In the genomic region with DNA sequence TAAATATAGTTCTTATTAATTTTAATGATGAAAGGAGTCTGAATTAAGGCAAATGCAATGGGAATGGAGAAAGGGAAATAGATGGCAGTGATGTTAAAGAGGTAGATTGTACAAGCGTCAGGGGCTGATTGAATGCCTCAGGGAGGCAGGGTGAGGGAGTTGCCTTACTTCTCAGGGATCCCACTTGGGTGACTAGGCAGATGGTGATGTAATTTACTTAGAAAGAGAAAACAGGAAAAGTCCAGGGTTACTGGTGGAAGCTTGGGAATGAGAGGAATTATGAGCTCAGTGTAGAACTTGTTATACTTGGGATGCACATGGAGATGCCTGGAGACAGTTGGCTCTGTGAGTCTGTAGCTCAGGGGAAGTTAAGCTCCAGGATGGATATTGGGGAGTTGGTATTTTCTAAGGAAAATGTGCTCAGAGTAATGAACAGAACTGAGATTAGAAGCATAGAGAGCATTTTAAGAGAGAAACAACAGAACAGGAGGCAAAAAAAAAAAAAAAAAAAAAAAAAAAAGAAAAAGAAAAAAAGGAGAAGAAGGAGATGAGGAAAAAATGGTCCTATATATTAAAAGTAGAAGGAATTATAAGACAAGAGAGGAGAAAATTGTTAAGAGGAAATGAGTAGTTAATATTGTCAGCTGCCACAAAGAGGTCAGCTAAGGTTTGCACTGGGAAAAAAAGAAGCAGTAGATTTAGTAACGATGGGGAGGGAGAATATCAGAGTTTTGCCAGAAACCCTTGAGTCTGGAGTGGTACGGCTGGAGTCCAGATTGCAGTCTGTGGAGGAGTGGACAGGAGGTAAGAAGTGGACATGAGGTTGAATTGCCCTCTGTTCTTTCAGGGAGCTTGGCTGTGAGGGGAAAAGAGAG, we compare ENCODE assay signal across 12 cellular contexts.
DNase-seq lines count a peak whose midpoint lies in the region; ATAC-seq, FAIRE-seq and TF ChIP-seq lines count a peak whose summit lies in the region.
"Had no signal": no experiment of that assay in that cellular context is flagged by ENCODE, and none has a peak within 500 bp of the region (broad histone marks: within the 10 kb centered on the region; RNA-seq: fewer than 3 reads in every experiment).

No MANE protein-coding gene starts in this region.

- H3K36me3 ChIP-seq in H1 (ENCODE audit: control insufficient read depth in 2 of 4, insufficient read depth in 4 of 4, low read length in 3 of 4): no peaks in the 10 kb centered on the region
- H3K36me3 ChIP-seq in neural progenitor cell: no peaks in the 10 kb centered on the region
- H3K36me3 ChIP-seq: heart left ventricle, spleen had no signal

- no peaks in the 10 kb centered on the region for H3K9me3 ChIP-seq in H1 (ENCODE audit: insufficient read depth in 2 of 2, low read depth in 1 of 2, low read length in 1 of 2)
- no peaks in the 10 kb centered on the region for H3K9me3 ChIP-seq in neural progenitor cell (ENCODE audit: low read depth)
- H3K9me3 ChIP-seq: spleen had no signal

- CTCF ChIA-PET in H1 (lab: Charles Lee; ENCODE audit: partially characterized antibody): interaction anchor here (0.9 to 1.2 kb wide), 3 partner anchors 15 to 286 kb away, joined by 3 to 4 read pairs (median 3); no protein-coding TSS in a partner anchor

- TF ChIP-seq RAD21 in H1 (IDR thresholded peaks at IDR 0.05 in 1 of 2, conservative IDR thresholded peaks at IDR 0.05 in 1 of 2; ENCODE audit: low read depth in 2 of 2, low read length in 2 of 2): no peak

- no peak overlapping the region for H2BK120ac ChIP-seq in H1 (replicated peaks; ENCODE audit: low read depth, low read length)

- H4K91ac ChIP-seq in H1 (replicated peaks; ENCODE audit: insufficient read length, low read length): no peak overlapping the region

- no peak overlapping the region for H3K4me3 Mint-ChIP-seq in neural progenitor cell
- no peak overlapping the region for H3K4me3 Mint-ChIP-seq in natural killer cell treated with Interleukin-12 subunit alpha and Interleukin-12 subunit beta and Interleukin-15 and Interleukin-18, amount 100 ng/mL, for 72 hours
- H3K4me3 Mint-ChIP-seq: central memory CD8-positive, alpha-beta T cell had no signal

- no peaks in the 10 kb centered on the region; the same call in 1 of the 2 replicates for H3K23me2 ChIP-seq in H1 (ENCODE audit: low read depth, low read length)

- no peaks in the 10 kb centered on the region for H3K27me3 Mint-ChIP-seq in neural progenitor cell (ENCODE audit: insufficient read depth, low read depth)
- H3K27me3 Mint-ChIP-seq in natural killer cell treated with Interleukin-12 subunit alpha and Interleukin-12 subunit beta and Interleukin-15 and Interleukin-18, amount 100 ng/mL, for 72 hours: peaks cover 2 to 11% of the 10 kb centered on the region in 2 donors
- H3K27me3 Mint-ChIP-seq: central memory CD8-positive, alpha-beta T cell had no signal

- no peak overlapping the region for H3K27ac Mint-ChIP-seq in neural progenitor cell
- no peak overlapping the region for H3K27ac Mint-ChIP-seq in natural killer cell treated with Interleukin-12 subunit alpha and Interleukin-12 subunit beta and Interleukin-15 and Interleukin-18, amount 100 ng/mL, for 72 hours

- no peak overlapping the region for H4K5ac ChIP-seq in H1 (ENCODE audit: insufficient read length, low read depth, low read length)

- H3K4me1 ChIP-seq in H1 (replicated peaks in 1 of 4; ENCODE audit: control insufficient read depth in 3 of 4, insufficient read depth in 4 of 4, low read length in 3 of 4) (peaks cover 0 to 3% (median 2%) of the 10 kb centered on the region in 4 experiments; a peak in 3 of 7 replicates), neural progenitor cell (peaks cover 11% of the 10 kb centered on the region)

- H3K4me3 ChIP-seq in H1 (ENCODE audit: extremely low read depth in 1 of 4, insufficient read depth in 2 of 4, low read depth in 3 of 4, low read length in 4 of 4): no peak overlapping the region
- H3K4me3 ChIP-seq in neural progenitor cell: no peak overlapping the region
- H3K4me3 ChIP-seq: heart left ventricle, spleen had no signal

- TF ChIP-seq CTCF in H1 (IDR thresholded peaks at IDR 0.05; ENCODE audit: control extremely low read depth in 1 of 3, insufficient read depth in 1 of 3, low read depth in 1 of 3, low read length in 3 of 3) (no peak), neural progenitor cell (IDR thresholded peaks at IDR 0.05) (no peak)

- H3K27me3 ChIP-seq in H1 (replicated peaks in 1 of 4; ENCODE audit: control insufficient read depth in 3 of 4, extremely low read depth in 1 of 4, insufficient read depth in 3 of 4, low read length in 3 of 4) (no peaks in the 10 kb centered on the region), neural progenitor cell (no peaks in the 10 kb centered on the region)
- H3K27me3 ChIP-seq: heart left ventricle, spleen had no signal

- H2BK20ac ChIP-seq in H1 (ENCODE audit: low read length): no peak overlapping the region

- H3K4me1 Mint-ChIP-seq in neural progenitor cell: no peaks in the 10 kb centered on the region
- H3K4me1 Mint-ChIP-seq in natural killer cell treated with Interleukin-12 subunit alpha and Interleukin-12 subunit beta and Interleukin-15 and Interleukin-18, amount 100 ng/mL, for 72 hours (ENCODE audit: low read depth in 2 of 2): peaks cover 0 to 11% of the 10 kb centered on the region in 2 donors
- H3K4me1 Mint-ChIP-seq: central memory CD8-positive, alpha-beta T cell had no signal

- no peaks in the 10 kb centered on the region for H3K36me3 Mint-ChIP-seq in neural progenitor cell
- H3K36me3 Mint-ChIP-seq in natural killer cell treated with Interleukin-12 subunit alpha and Interleukin-12 subunit beta and Interleukin-15 and Interleukin-18, amount 100 ng/mL, for 72 hours: no peaks in the 10 kb centered on the region

- H2BK5ac ChIP-seq in H1 (ENCODE audit: low read depth, low read length): no peak overlapping the region

- H3K18ac ChIP-seq in H1 (ENCODE audit: extremely low read depth, low read length): no peak overlapping the region

- H2BK12ac ChIP-seq in H1 (ENCODE audit: low read depth, low read length): no peak overlapping the region

- H4K8ac ChIP-seq in H1 (ENCODE audit: extremely low read depth, insufficient read depth, low read length): no peak overlapping the region

- H3K14ac ChIP-seq in H1 (ENCODE audit: insufficient read length): no peak overlapping the region

- peak; percentile 74 for DNase-seq in Daoy (ENCODE audit: low read depth)
- peak; percentile 67 for DNase-seq in NCI-H69 (lab: John Stamatoyannopoulos, UW)
- no peak for DNase-seq in H1 (ENCODE audit: low read depth in 1 of 2, low spot score in 2 of 2)
- no peak for DNase-seq in neural progenitor cell (ENCODE audit: low spot score)
- DNase-seq in natural killer cell treated with Interleukin-12 subunit alpha and Interleukin-12 subunit beta and Interleukin-15 and Interleukin-18, amount 100 ng/mL, for 72 hours (ENCODE audit: low spot score): no peak
- DNase-seq in NCI-H187 treated with DMSO at 0.1 percent for 48 hours (lab: John Stamatoyannopoulos, UW): no peak
- DNase-seq in NCI-H2227 treated with DMSO at 0.1 percent for 48 hours (lab: John Stamatoyannopoulos, UW): no peak
- DNase-seq: heart left ventricle, NCI-H1930, spleen had no signal

- H3K9ac ChIP-seq in H1 (replicated peaks in 1 of 4; ENCODE audit: extremely low read depth in 1 of 4, low read depth in 3 of 4, low read length in 3 of 4) (no peak overlapping the region), neural progenitor cell (no peak overlapping the region)

- H2AK5ac ChIP-seq in H1 (ENCODE audit: low read depth, low read length): no peak overlapping the region

- TF ChIP-seq POLR2A in H1 (IDR thresholded peaks at IDR 0.05; ENCODE audit: control extremely low read depth in 1 of 2, low read depth in 2 of 2, low read length in 2 of 2): no peak

- H3K4ac ChIP-seq in H1 (replicated peaks; ENCODE audit: insufficient read length, low read depth, low read length): no peak overlapping the region

- H3K27ac ChIP-seq in H1 (ENCODE audit: low read depth, low read length) (no peak overlapping the region), neural progenitor cell (no peak overlapping the region)
- H3K27ac ChIP-seq: heart left ventricle, spleen had no signal

- TF ChIP-seq EP300 in H1 (IDR thresholded peaks at IDR 0.05; ENCODE audit: borderline replicate concordance in 1 of 2, low read depth in 2 of 2, low read length in 2 of 2): no peak

- no peaks in the 10 kb centered on the region for H3F3A ChIP-seq in neural progenitor cell (ENCODE audit: low read depth)

- H2AFZ ChIP-seq in H1 (ENCODE audit: low read length) (peak overlapping the region; percentile 78; the same call in 1 of the 2 replicates), neural progenitor cell (replicated peaks) (peak overlapping the region; percentile 50)

- 85% methylated on average over 3 of the region's 3 CpGs; no CpG with 5 or more reads in 1 of the 2 experiments for WGBS in H1 (ENCODE audit: extremely low coverage in 1 of 2, insufficient coverage in 1 of 2, insufficient read length in 1 of 2, insufficient replicate concordance in 2 of 2, low coverage in 1 of 2, low lambda C conversion rate in 2 of 2, missing lambda C conversion rate in 1 of 2), 2 experiments

- H3K79me1 ChIP-seq in H1 (ENCODE audit: low read depth, low read length): no peaks in the 10 kb centered on the region

- H4K20me1 ChIP-seq in H1 (replicated peaks in 1 of 2; ENCODE audit: control insufficient read depth in 1 of 2, insufficient read depth in 2 of 2, low read length in 2 of 2) (no peaks in the 10 kb centered on the region), neural progenitor cell (ENCODE audit: low read depth) (no peaks in the 10 kb centered on the region)

- H2BK15ac ChIP-seq in H1 (ENCODE audit: low read length): no peak overlapping the region; the same call in 1 of the 2 replicates

- no peaks in the 10 kb centered on the region for H3K9me3 Mint-ChIP-seq in neural progenitor cell
- no peaks in the 10 kb centered on the region for H3K9me3 Mint-ChIP-seq in natural killer cell treated with Interleukin-12 subunit alpha and Interleukin-12 subunit beta and Interleukin-15 and Interleukin-18, amount 100 ng/mL, for 72 hours
- H3K9me3 Mint-ChIP-seq: central memory CD8-positive, alpha-beta T cell had no signal

- H3K23ac ChIP-seq in H1 (ENCODE audit: insufficient read length): no peak overlapping the region

- no peak overlapping the region for H3K4me2 ChIP-seq in H1 (ENCODE audit: insufficient read depth in 1 of 2, low read depth in 2 of 2, low read length in 2 of 2)
- H3K4me2 ChIP-seq in neural progenitor cell: peak overlapping the region; percentile 21

- no peak overlapping the region for H3K56ac ChIP-seq in H1 (replicated peaks; ENCODE audit: insufficient read length, low read depth, low read length)

- no peak for FAIRE-seq in H1 (lab: Jason Lieb, UNC)

- POLR2A ChIA-PET in H1 (lab: Charles Lee; ENCODE audit: partially characterized antibody): interaction anchor here (2.4 kb wide), 1 partner anchor 88 kb away, joined by 9 read pairs; the partner anchor contains the start of gene ELL2

- H3K79me2 ChIP-seq in H1 (ENCODE audit: control insufficient read depth in 1 of 2, insufficient read depth in 2 of 2, low read length in 2 of 2) (no peaks in the 10 kb centered on the region), neural progenitor cell (ENCODE audit: low read depth) (no peaks in the 10 kb centered on the region)

- no peak for ATAC-seq in natural killer cell treated with Interleukin-12 subunit alpha and Interleukin-12 subunit beta and Interleukin-15 and Interleukin-18, amount 100 ng/mL, for 72 hours
- ATAC-seq in HG02763 (IDR thresholded peaks at IDR 0.05; ENCODE audit: unreplicated experiment): no peak

TF ChIP-seq in H1, 55 proteins besides CTCF, POLR2A, EP300 and RAD21 (continues in another document):
- no peak for TF ChIP-seq JUN (IDR thresholded peaks at IDR 0.05; ENCODE audit: low read depth, low read length)

Comparison
In these comparisons a context has a peak if more than half of its experiments do, and no peak if none do; other contexts are left out.
1. DNase-seq: peak in Daoy (single experiment) and NCI-H69 (single experiment); none in H1 (0 of 2), neural progenitor cell (single experiment), natural killer cell treated with Interleukin-12 subunit alpha and Interleukin-12 subunit beta and Interleukin-15 and Interleukin-18, amount 100 ng/mL, for 72 hours (single experiment), NCI-H187 treated with DMSO at 0.1 percent for 48 hours (single experiment) and NCI-H2227 treated with DMSO at 0.1 percent for 48 hours (single experiment).